8 cellular contexts compared by ENCODE assay signal in genomic region chr21:36104306-36105300, GRCh38. TPM values are rescaled to one million over a fixed set of nuclear protein-coding genes. Genes with fewer than 3 reads are reported as not detected.
A peak's percentile ranks its signal among the peaks of the same experiment; 100 is the strongest.
DNase-seq lines count a peak whose midpoint lies in the region; TF ChIP-seq lines count a peak whose summit lies in the region.

No MANE protein-coding gene starts in this region.

- no peak overlapping the region for H3K27ac ChIP-seq in VCaP

- H3K27me3 ChIP-seq in kidney epithelial cell (ENCODE audit: control insufficient read depth, insufficient read depth, low read length): no peaks in the 10 kb centered on the region

- TF ChIP-seq CTCF in GM12875 (IDR thresholded peaks at IDR 0.05; ENCODE audit: borderline replicate concordance, insufficient read depth, low read depth, low read length) (peak; percentile 41), VCaP (conservative IDR thresholded peaks at IDR 0.05) (peak; percentile 36), cardiac fibroblast (IDR thresholded peaks at IDR 0.05; ENCODE audit: low read depth, low read length) (peak; percentile 59), kidney epithelial cell (IDR thresholded peaks at IDR 0.05; ENCODE audit: insufficient read depth, low read length, poor library complexity, severe bottlenecking) (peak; percentile 78)

- no peaks in the 10 kb centered on the region for H3K36me3 ChIP-seq in kidney epithelial cell (ENCODE audit: control insufficient read depth, insufficient read depth, low read length)

- H3K4me3 ChIP-seq in GM12875 (ENCODE audit: low read depth, low read length) (no peak overlapping the region), cardiac fibroblast (replicated peaks in 1 of 2; ENCODE audit: low read depth in 2 of 2, low read length in 2 of 2) (no peak overlapping the region), kidney epithelial cell (ENCODE audit: low read depth, low read length) (peak overlapping the region; percentile 62)

- DNase-seq in cardiac fibroblast (ENCODE audit: low read depth in 2 of 2): peak; percentile 44 to 47
- DNase-seq in kidney epithelial cell (ENCODE audit: low read depth): peak; percentile 77
- peak; percentile 62 for DNase-seq in stimulated activated CD4-positive, alpha-beta T cell treated with anti-CD3 and anti-CD28 coated beads, Interleukin-4, amount 100 ng/mL, for 1 hour
- no peak for DNase-seq in NCI-H1092 (lab: John Stamatoyannopoulos, UW)
- no peak for DNase-seq in NCI-H2171 (lab: John Stamatoyannopoulos, UW)
- no peak for DNase-seq in NCI-H526 treated with DMSO at 0.1 percent for 48 hours (lab: John Stamatoyannopoulos, UW)

RNA-seq across cellular contexts. Expression of gene CBR3, which starts 30.3 kb away (rescaled TPM):
- total RNA-seq in kidney epithelial cell: 0.21 and 0.41 TPM in 2 replicates

RNA-seq across cellular contexts. Expression of gene CBR1, which starts 34.8 kb away (rescaled TPM):
- 81.0 and 120 TPM in 2 replicates for total RNA-seq in kidney epithelial cell

RNA-seq across cellular contexts. Expression of gene SETD4, which starts 44.3 kb away (rescaled TPM):
- 17.9 and 19.1 TPM in 2 replicates for total RNA-seq in kidney epithelial cell

RNA-seq across cellular contexts. Expression of gene DOP1B, which starts 52.0 kb away (rescaled TPM):
- total RNA-seq in kidney epithelial cell: 31.5 and 37.0 TPM in 2 replicates

Comparison
In these comparisons a context has a peak if more than half of its experiments do, and no peak if none do; other contexts are left out.
1. DNase-seq: peak in cardiac fibroblast (2 of 2), kidney epithelial cell (single experiment) and stimulated activated CD4-positive, alpha-beta T cell treated with anti-CD3 and anti-CD28 coated beads, Interleukin-4, amount 100 ng/mL, for 1 hour (single experiment); none in NCI-H1092 (single experiment), NCI-H2171 (single experiment) and NCI-H526 treated with DMSO at 0.1 percent for 48 hours (single experiment).
2. Peak in every context shown above with its lines, with median percentiles within 50 percentile points of each other: CTCF ChIP-seq.